Comparison of ENCODE assay signal across 8 cellular contexts in genomic region chr18:31979714-31980113, GRCh38.
"Had no signal": no experiment of that assay in that cellular context is flagged by ENCODE, and none has a peak within 500 bp of the region (broad histone marks: within the 10 kb centered on the region; RNA-seq: fewer than 3 reads in every experiment).

No MANE protein-coding gene starts in this region.

- FAIRE-seq: H1, H54, HTR-8/SVneo had no signal

- ATAC-seq: GM23338 had no signal

- H3K27ac ChIP-seq: KMS-11 had no signal

- H3K4me3 ChIP-seq: GM23338 had no signal

- H2AFZ ChIP-seq: GM23338 had no signal

- H3K9ac ChIP-seq: KMS-11 had no signal

- H3K4me2 ChIP-seq: GM23338, KMS-11 had no signal

- DNase-seq: H9, HCEC 1CT, KBM-7 had no signal
